In genomic region chr18:13605477-13605876, GRCh38 we compare ENCODE assay signal across 22 cellular contexts.
DNase-seq lines count a peak whose midpoint lies in the region; FAIRE-seq and TF ChIP-seq lines count a peak whose summit lies in the region.
"Had no signal": no experiment of that assay in that cellular context is flagged by ENCODE, and none has a peak within 500 bp of the region (broad histone marks: within the 10 kb centered on the region; RNA-seq: fewer than 3 reads in every experiment).

No MANE protein-coding gene starts in this region.

- FAIRE-seq in GM19239 (lab: Jason Lieb, UNC): peak; percentile 8

- H3K9me3 ChIP-seq in BLaER1 treated with 17β-estradiol and CSF1 and Interleukin-3, amounts not matched to agents 10 nM and 100 nM (replicated peaks in 1 of 11): peaks cover 0 to 19% (median 10%) of the 10 kb centered on the region in 11 experiments; a peak in 11 of 22 replicates
- H3K9me3 ChIP-seq in hepatocyte (ENCODE audit: low read depth): no peaks in the 10 kb centered on the region

- H3K4me2 ChIP-seq in BLaER1 treated with 17β-estradiol and CSF1 and Interleukin-3, amounts not matched to agents 10 nM and 100 nM: peak overlapping the region in 10 of 11 experiments; percentile 4 to 66 (median 40); a peak in 16 of 22 replicates
- peak overlapping the region; percentile 12 for H3K4me2 ChIP-seq in hepatocyte

- H3K36me3 ChIP-seq in BLaER1 treated with 17β-estradiol and CSF1 and Interleukin-3, amounts not matched to agents 10 nM and 100 nM: peaks cover 0 to 9% (median 0%) of the 10 kb centered on the region in 11 experiments; a peak in 4 of 22 replicates
- no peaks in the 10 kb centered on the region for H3K36me3 ChIP-seq in hepatocyte (replicated peaks; ENCODE audit: insufficient read depth, low read depth)

- peaks cover 36 to 80% (median 64%) of the 10 kb centered on the region in 10 experiments for H3K4me1 ChIP-seq in BLaER1 treated with 17β-estradiol and CSF1 and Interleukin-3, amounts not matched to agents 10 nM and 100 nM
- H3K4me1 ChIP-seq in hepatocyte (ENCODE audit: insufficient read depth): peaks cover 17% of the 10 kb centered on the region

- no peaks in the 10 kb centered on the region for H3K9me2 ChIP-seq in hepatocyte (replicated peaks; ENCODE audit: insufficient read depth)

- H3K9ac ChIP-seq in BLaER1 treated with 17β-estradiol and CSF1 and Interleukin-3, amounts not matched to agents 10 nM and 100 nM: no peak overlapping the region

- no peaks in the 10 kb centered on the region for H3K27me3 ChIP-seq in BLaER1 treated with 17β-estradiol and CSF1 and Interleukin-3, amounts not matched to agents 10 nM and 100 nM
- H3K27me3 ChIP-seq in hepatocyte: no peaks in the 10 kb centered on the region

- no peaks in the 10 kb centered on the region for H4K20me1 ChIP-seq in BLaER1 treated with 17β-estradiol and CSF1 and Interleukin-3, amounts not matched to agents 10 nM and 100 nM
- no peaks in the 10 kb centered on the region for H4K20me1 ChIP-seq in hepatocyte (ENCODE audit: insufficient read depth, poor library complexity, severe bottlenecking)

- no peak for TF ChIP-seq CTCF in hepatocyte (IDR thresholded peaks at IDR 0.05; ENCODE audit: poor library complexity)

- peak overlapping the region in 3 of 11 experiments; percentile 16 to 67 (median 27); a peak in 5 of 22 replicates for H3K27ac ChIP-seq in BLaER1 treated with 17β-estradiol and CSF1 and Interleukin-3, amounts not matched to agents 10 nM and 100 nM
- peak overlapping the region; percentile 82 for H3K27ac ChIP-seq in hepatocyte
- H3K27ac ChIP-seq: RWPE1 had no signal

- no peak overlapping the region for H3K4me3 ChIP-seq in BLaER1 treated with 17β-estradiol and CSF1 and Interleukin-3, amounts not matched to agents 10 nM and 100 nM
- H3K4me3 ChIP-seq in hepatocyte: no peak overlapping the region

- H3K79me2 ChIP-seq in hepatocyte: no peaks in the 10 kb centered on the region

- WGBS in hepatocyte (ENCODE audit: low lambda C conversion rate, missing lambda C conversion rate): 84% methylated on average over 5 of the region's 5 CpGs

- DNase-seq in NCI-H510A (lab: John Stamatoyannopoulos, UW) (peak; percentile 4), NCI-H510A treated with DMSO at 0.1 percent for 48 hours (lab: John Stamatoyannopoulos, UW) (no peak), GM19239 (ENCODE audit: insufficient read length, low spot score) (no peak), hepatocyte (ENCODE audit: low spot score) (no peak), dermis blood vessel endothelial cell (no peak), GM19238 (ENCODE audit: insufficient read length, low spot score) (no peak), Ammon's horn (ENCODE audit: low spot score) (no peak)
- DNase-seq: 8988T; Calu3; CD4-positive, alpha-beta T cell; DMS53; GOT3; NCI-H1417 treated with DMSO at 0.1 percent for 48 hours; NCI-H187 treated with DMSO at 0.1 percent for 48 hours; NCI-H2171 treated with DMSO at 0.1 percent for 48 hours; NCI-H446 treated with DMSO at 0.1 percent for 48 hours; NCI-H748 treated with DMSO at 0.1 percent for 48 hours; PC-3; SIG-M5; T-cell had no signal

- no peak overlapping the region for H2AFZ ChIP-seq in hepatocyte
